In the genomic region with DNA sequence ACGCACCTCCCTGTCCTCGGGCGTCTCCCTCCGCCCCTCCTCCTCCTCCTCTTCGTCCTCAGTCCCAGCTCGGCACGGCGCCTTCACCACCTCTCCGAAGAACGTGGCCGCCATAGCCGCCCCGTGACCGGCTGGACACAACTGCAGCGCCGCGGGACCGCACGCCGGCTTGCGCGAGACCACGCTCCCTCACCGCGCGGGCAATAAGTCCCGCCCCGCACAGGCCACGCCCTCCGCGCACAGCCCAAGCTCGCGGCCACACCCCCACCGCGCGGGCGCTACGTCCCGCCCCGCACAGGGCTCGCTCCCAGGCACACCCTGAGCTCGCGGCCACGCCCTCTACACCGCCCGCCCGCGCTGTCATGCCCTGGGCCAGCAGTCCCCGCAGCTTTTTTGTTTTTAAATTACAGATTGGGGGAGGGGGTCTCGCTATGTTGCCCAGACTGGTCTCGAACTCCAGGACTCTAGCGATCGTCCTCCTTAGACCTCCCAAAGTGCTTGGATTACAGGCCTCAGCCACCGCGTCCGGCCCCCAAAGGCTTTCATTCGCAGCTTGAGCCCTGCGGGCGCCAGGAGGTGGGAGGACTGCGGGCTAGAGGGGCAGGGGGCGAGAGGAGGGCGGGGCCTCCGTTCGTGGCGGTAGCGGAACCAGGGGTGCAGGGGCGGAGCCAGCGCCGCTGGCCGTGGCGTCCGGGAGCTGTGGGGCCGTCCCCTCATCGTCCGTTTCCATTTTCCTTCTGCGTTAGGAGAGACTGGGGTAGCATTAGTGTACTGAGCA, we compare ENCODE assay signal across 8 cellular contexts. TPM values are rescaled to one million over a fixed set of nuclear protein-coding genes. Genes with fewer than 3 reads are reported as not detected.
A peak's percentile ranks its signal among the peaks of the same experiment; 100 is the strongest.
DNase-seq lines count a peak whose midpoint lies in the region; ATAC-seq and TF ChIP-seq lines count a peak whose summit lies in the region.

A gene with protein sequence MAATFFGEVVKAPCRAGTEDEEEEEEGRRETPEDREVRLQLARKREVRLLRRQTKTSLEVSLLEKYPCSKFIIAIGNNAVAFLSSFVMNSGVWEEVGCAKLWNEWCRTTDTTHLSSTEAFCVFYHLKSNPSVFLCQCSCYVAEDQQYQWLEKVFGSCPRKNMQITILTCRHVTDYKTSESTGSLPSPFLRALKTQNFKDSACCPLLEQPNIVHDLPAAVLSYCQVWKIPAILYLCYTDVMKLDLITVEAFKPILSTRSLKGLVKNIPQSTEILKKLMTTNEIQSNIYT (minus strand): TSS at position 180 of the 778 bp plus-strand sequence. CDS start 66 bp downstream, at position 114.

- H3K27me3 ChIP-seq in adrenal gland (no peaks in the 10 kb centered on the region), trophoblast cell (ENCODE audit: insufficient read depth, low read length) (no peaks in the 10 kb centered on the region), tibial nerve (no peaks in the 10 kb centered on the region)

- no peaks in the 10 kb centered on the region for H3K36me3 ChIP-seq in adrenal gland (replicated peaks in 1 of 2)
- peaks cover 3 to 5% of the 10 kb centered on the region in 2 experiments for H3K36me3 ChIP-seq in trophoblast cell (ENCODE audit: control insufficient read depth in 1 of 2, insufficient read depth in 2 of 2, low read length in 2 of 2)
- peaks cover 0 to 15% (median 0%) of the 10 kb centered on the region in 3 donors for H3K36me3 ChIP-seq in tibial nerve

- no peak for TF ChIP-seq CTCF in adrenal gland (IDR thresholded peaks at IDR 0.05)
- no peak for TF ChIP-seq CTCF in tibial nerve (IDR thresholded peaks at IDR 0.05)

- H3K14ac ChIP-seq in trophoblast cell (ENCODE audit: low read length): peak within 1 kb of the TSS; percentile 90

- H2BK5ac ChIP-seq in trophoblast cell (ENCODE audit: low read depth, low read length, poor library complexity): peak within 1 kb of the TSS; percentile 87

- peak within 1 kb of the TSS; percentile 87 for H3K18ac ChIP-seq in trophoblast cell (ENCODE audit: low read length)

- peak within 1 kb of the TSS; percentile 88 for H2BK120ac ChIP-seq in trophoblast cell (ENCODE audit: insufficient read depth, low read length, poor library complexity)

- H3K4me3 ChIP-seq in adrenal gland (peak within 1 kb of the TSS; percentile 39 to 90 (median 72)), trophoblast cell (ENCODE audit: low read depth, low read length) (peak within 1 kb of the TSS; percentile 96), tibial nerve (peak within 1 kb of the TSS; percentile 74 to 99 (median 95))

- intact Hi-C loops in adrenal gland (cut with DNase I) (loop anchor here in 1 of 2 donors (10.0 kb wide), 1 partner anchor 201 kb away; a partner anchor contains a TSS), cardiac septum (cut with DNase I) (loop anchor here (10.0 kb wide), 1 partner anchor 201 kb away; a partner anchor contains a TSS)

- peak within 1 kb of the TSS; percentile 99 for H2AFZ ChIP-seq in trophoblast cell (ENCODE audit: insufficient read depth, low read length, poor library complexity)

- H4K91ac ChIP-seq in trophoblast cell (ENCODE audit: low read depth, low read length): peak within 1 kb of the TSS; percentile 69

- H3K9me3 ChIP-seq in adrenal gland (replicated peaks in 1 of 3): no peaks in the 10 kb centered on the region
- H3K9me3 ChIP-seq in trophoblast cell (ENCODE audit: insufficient read depth, low read depth, low read length): no peaks in the 10 kb centered on the region
- no peaks in the 10 kb centered on the region for H3K9me3 ChIP-seq in tibial nerve

- H2AK5ac ChIP-seq in trophoblast cell (ENCODE audit: low read length): peak within 1 kb of the TSS; percentile 37

- H3K23ac ChIP-seq in trophoblast cell (ENCODE audit: low read length): no peak within 1 kb of the TSS

- H3K27ac ChIP-seq in adrenal gland (peak within 1 kb of the TSS; percentile 83 to 94 (median 86)), trophoblast cell (ENCODE audit: low read depth, low read length) (peak within 1 kb of the TSS; percentile 70), tibial nerve (peak within 1 kb of the TSS; percentile 83 to 97 (median 92))

- peaks cover 11% of the 10 kb centered on the region for H3K79me1 ChIP-seq in trophoblast cell (ENCODE audit: low read length)

- H4K8ac ChIP-seq in trophoblast cell (ENCODE audit: low read depth, low read length): peak within 1 kb of the TSS; percentile 70

- H3K4me1 ChIP-seq in adrenal gland (replicated peaks in 1 of 2) (peaks cover 7 to 22% of the 10 kb centered on the region in 2 donors), trophoblast cell (ENCODE audit: control insufficient read depth in 1 of 2, insufficient read depth in 2 of 2, low read length in 2 of 2) (peaks cover 4% of the 10 kb centered on the region in 2 experiments), tibial nerve (peaks cover 0 to 37% (median 12%) of the 10 kb centered on the region in 4 donors)

- H3K4ac ChIP-seq in trophoblast cell (ENCODE audit: low read depth, low read length): peak within 1 kb of the TSS; percentile 65

- H3K9ac ChIP-seq in trophoblast cell (ENCODE audit: low read length): peak within 1 kb of the TSS; percentile 92

- peaks cover 8% of the 10 kb centered on the region for H3K79me2 ChIP-seq in trophoblast cell (ENCODE audit: control insufficient read depth, insufficient read depth, low read length, poor library complexity)

- peak; percentile 78 for ATAC-seq in HG02884 (IDR thresholded peaks at IDR 0.05; ENCODE audit: unreplicated experiment)

- peak within 1 kb of the TSS; percentile 97 for H3K4me2 ChIP-seq in trophoblast cell (ENCODE audit: low read length)

- 0 to 1% (median 0%) methylated on average over 28 to 75 of the region's 76 CpGs for WGBS in adrenal gland, 4 donors
- no CpG with 5 or more reads among the region's 76 CpGs for WGBS in trophoblast cell (ENCODE audit: extremely low coverage, insufficient coverage, insufficient read length)
- 0% methylated on average over 22 to 59 of the region's 76 CpGs for WGBS in tibial nerve, 2 donors

- peak in 1 of 2 donors; percentile 86 for TF ChIP-seq EP300 in tibial nerve (IDR thresholded peaks at IDR 0.05)

- peak within 1 kb of the TSS; percentile 98 for H4K12ac ChIP-seq in trophoblast cell (ENCODE audit: low read depth, low read length)

- DNase-seq in NCI-H146 treated with DMSO at 0.1 percent for 48 hours (lab: John Stamatoyannopoulos, UW; ENCODE audit: unreplicated experiment): peak; percentile 79
- peak; percentile 90 to 96 (median 91) for DNase-seq in T-helper 1 cell
- DNase-seq in adrenal gland: peak; percentile 94 to 98 (median 96)
- DNase-seq in cardiac septum (ENCODE audit: low spot score): peak; percentile 98
- peak; percentile 96 to 99 for DNase-seq in trophoblast cell
- peak; percentile 90 to 91 for DNase-seq in tibial nerve (ENCODE audit: low spot score in 2 of 2)

- TF ChIP-seq POLR2A in GM15510 (IDR thresholded peaks at IDR 0.05; ENCODE audit: borderline replicate concordance, extremely low read depth, insufficient read length): peak; percentile 90
- peak; percentile 80 to 91 for TF ChIP-seq POLR2A in adrenal gland (IDR thresholded peaks at IDR 0.05)
- peak; percentile 24 to 76 for TF ChIP-seq POLR2A in tibial nerve (IDR thresholded peaks at IDR 0.05)

- H2BK12ac ChIP-seq in trophoblast cell (ENCODE audit: low read length): peak within 1 kb of the TSS; percentile 58

RNA-seq across cellular contexts. Expression of the gene that starts here (rescaled TPM):
- total RNA-seq in adrenal gland (10 to 100 TPM; 19.0 to 59.8 (median 32.6) TPM), cardiac septum (27.7 TPM), tibial nerve (10 to 100 TPM in 3 of 4 donors, 1 to 10 TPM in 1; 8.1 to 26.7 (median 18.4) TPM)
- polyA plus RNA-seq in adrenal gland: 100 to 1,000 TPM in 1 of 3 donors, 10 to 100 TPM in 2; 27.1 to 104 (median 45.6) TPM
- 71.2 and 72.7 TPM in 2 replicates for polyA plus RNA-seq in trophoblast cell (2013)

Comparison
In these comparisons a context has a peak if more than half of its experiments do, and no peak if none do; other contexts are left out.
1. Peak in every context shown above with its lines: DNase-seq, ATAC-seq, H3K4me3 ChIP-seq and H3K27ac ChIP-seq.